ENCODE assay signal across 14 cellular contexts in genomic region chr11:87743002-87743401, GRCh38.
A peak's percentile ranks its signal among the peaks of the same experiment; 100 is the strongest.
DNase-seq lines count a peak whose midpoint lies in the region; TF ChIP-seq lines count a peak whose summit lies in the region.
"Had no signal": no experiment of that assay in that cellular context is flagged by ENCODE, and none has a peak within 500 bp of the region (broad histone marks: within the 10 kb centered on the region; RNA-seq: fewer than 3 reads in every experiment).

No MANE protein-coding gene starts in this region.

- no peaks in the 10 kb centered on the region for H3K4me1 Mint-ChIP-seq in neural progenitor cell
- H3K4me1 Mint-ChIP-seq: stimulated activated memory B cell treated with anti-CD40 and anti-IgM and Interleukin-4, amounts not matched to agents 10 μg/mL and 1 μg/mL and 100 μg/mL, for 72 hours had no signal

- DNase-seq in NCI-H524 (lab: John Stamatoyannopoulos, UW), result peak; percentile 10 to 46
- DNase-seq in NCI-H524 treated with DMSO at 0.1 percent for 48 hours (lab: John Stamatoyannopoulos, UW), result no peak
- peak; percentile 0 for DNase-seq in LHCN-M2 (ENCODE audit: low read depth)
- no peak for DNase-seq in adrenal gland
- peak; percentile 47 for DNase-seq in neural progenitor cell (ENCODE audit: low spot score)
- DNase-seq in RPMI8226, result no peak
- no peak for DNase-seq in activated CD8-positive, alpha-beta memory T cell treated with anti-CD3 and anti-CD28 coated beads for 24 hours
- DNase-seq in cortex of kidney (lab: John Stamatoyannopoulos, UW), result no peak
- DNase-seq: cerebellar nuclear complex; NCI-H2107; stimulated activated CD4-positive, alpha-beta T cell treated with anti-CD3 and anti-CD28 coated beads, Interleukin-2, amount 100 ng/mL, for 48 hours; uterus had no signal

- H3K27me3 ChIP-seq in adrenal gland (no peaks in the 10 kb centered on the region), neural progenitor cell (no peaks in the 10 kb centered on the region)
- H3K27me3 ChIP-seq: uterus had no signal

- H3K27ac Mint-ChIP-seq in neural progenitor cell, result no peak overlapping the region
- H3K27ac Mint-ChIP-seq: activated naive CD4-positive, alpha-beta T cell treated with anti-CD3 and anti-CD28 coated beads, Interleukin-2, amount 50 U/mL, for 72 hours; stimulated activated memory B cell treated with anti-CD40 and anti-IgM and Interleukin-4, amounts not matched to agents 10 μg/mL and 1 μg/mL and 100 μg/mL, for 72 hours had no signal

- H3K4me3 Mint-ChIP-seq in neural progenitor cell, result no peak overlapping the region
- H3K4me3 Mint-ChIP-seq: stimulated activated memory B cell treated with anti-CD40 and anti-IgM and Interleukin-4, amounts not matched to agents 10 μg/mL and 1 μg/mL and 100 μg/mL, for 72 hours had no signal

- H3K27me3 Mint-ChIP-seq in neural progenitor cell (ENCODE audit: insufficient read depth, low read depth), result no peaks in the 10 kb centered on the region
- H3K27me3 Mint-ChIP-seq: stimulated activated memory B cell treated with anti-CD40 and anti-IgM and Interleukin-4, amounts not matched to agents 10 μg/mL and 1 μg/mL and 100 μg/mL, for 72 hours had no signal

- H3K27ac ChIP-seq in adrenal gland (no peak overlapping the region), neural progenitor cell (no peak overlapping the region)
- H3K27ac ChIP-seq: uterus had no signal

- H3K4me3 ChIP-seq in adrenal gland, result no peak overlapping the region
- no peak overlapping the region for H3K4me3 ChIP-seq in neural progenitor cell
- H3K4me3 ChIP-seq: uterus had no signal

- no peak overlapping the region for H3K9ac ChIP-seq in neural progenitor cell

- TF ChIP-seq CTCF in adrenal gland (IDR thresholded peaks at IDR 0.05) (peak in 4 of 6 experiments; percentile 14 to 37 (median 22)), neural progenitor cell (IDR thresholded peaks at IDR 0.05) (peak; percentile 63)

- no peaks in the 10 kb centered on the region for H3K36me3 ChIP-seq in adrenal gland (replicated peaks in 1 of 2)
- H3K36me3 ChIP-seq in neural progenitor cell, result no peaks in the 10 kb centered on the region
- H3K36me3 ChIP-seq: uterus had no signal

- H3K79me2 ChIP-seq in neural progenitor cell (ENCODE audit: low read depth), result no peaks in the 10 kb centered on the region

- no peaks in the 10 kb centered on the region for H3F3A ChIP-seq in neural progenitor cell (ENCODE audit: low read depth)

- no peak overlapping the region for H2AFZ ChIP-seq in neural progenitor cell (replicated peaks)

- no peak for TF ChIP-seq POLR2A in adrenal gland (IDR thresholded peaks at IDR 0.05)

- no peaks in the 10 kb centered on the region for H3K36me3 Mint-ChIP-seq in neural progenitor cell
- H3K36me3 Mint-ChIP-seq: activated naive CD4-positive, alpha-beta T cell treated with anti-CD3 and anti-CD28 coated beads, Interleukin-2, amount 50 U/mL, for 72 hours; stimulated activated memory B cell treated with anti-CD40 and anti-IgM and Interleukin-4, amounts not matched to agents 10 μg/mL and 1 μg/mL and 100 μg/mL, for 72 hours had no signal

- intact Hi-C loops in adrenal gland (cut with DNase I), result no loop called here

- WGBS in adrenal gland, 4 donors, result 69 to 77% (median 71%) methylated on average over 2 of the region's 2 CpGs

- H4K20me1 ChIP-seq in neural progenitor cell (ENCODE audit: low read depth), result no peaks in the 10 kb centered on the region

- no peaks in the 10 kb centered on the region for H3K9me3 Mint-ChIP-seq in neural progenitor cell
- H3K9me3 Mint-ChIP-seq: activated naive CD4-positive, alpha-beta T cell treated with anti-CD3 and anti-CD28 coated beads, Interleukin-2, amount 50 U/mL, for 72 hours; stimulated activated memory B cell treated with anti-CD40 and anti-IgM and Interleukin-4, amounts not matched to agents 10 μg/mL and 1 μg/mL and 100 μg/mL, for 72 hours had no signal

- no peaks in the 10 kb centered on the region for H3K9me3 ChIP-seq in adrenal gland (replicated peaks in 1 of 3)
- no peaks in the 10 kb centered on the region for H3K9me3 ChIP-seq in neural progenitor cell (ENCODE audit: low read depth)
- H3K9me3 ChIP-seq: uterus had no signal

- no peaks in the 10 kb centered on the region for H3K4me1 ChIP-seq in adrenal gland (replicated peaks in 1 of 2)
- peaks cover 5% of the 10 kb centered on the region for H3K4me1 ChIP-seq in neural progenitor cell
- H3K4me1 ChIP-seq: uterus had no signal

- H3K4me2 ChIP-seq in neural progenitor cell, result no peak overlapping the region

Comparison
In these comparisons a context has a peak if more than half of its experiments do, and no peak if none do; other contexts are left out.
1. DNase-seq: peak in NCI-H524 (2 of 2), LHCN-M2 (single experiment) and neural progenitor cell (single experiment); none in NCI-H524 treated with DMSO at 0.1 percent for 48 hours (single experiment), adrenal gland (0 of 7), RPMI8226 (single experiment), activated CD8-positive, alpha-beta memory T cell treated with anti-CD3 and anti-CD28 coated beads for 24 hours (single experiment) and cortex of kidney (single experiment).